Comparison of ENCODE assay signal across 9 cellular contexts in the genomic region with DNA sequence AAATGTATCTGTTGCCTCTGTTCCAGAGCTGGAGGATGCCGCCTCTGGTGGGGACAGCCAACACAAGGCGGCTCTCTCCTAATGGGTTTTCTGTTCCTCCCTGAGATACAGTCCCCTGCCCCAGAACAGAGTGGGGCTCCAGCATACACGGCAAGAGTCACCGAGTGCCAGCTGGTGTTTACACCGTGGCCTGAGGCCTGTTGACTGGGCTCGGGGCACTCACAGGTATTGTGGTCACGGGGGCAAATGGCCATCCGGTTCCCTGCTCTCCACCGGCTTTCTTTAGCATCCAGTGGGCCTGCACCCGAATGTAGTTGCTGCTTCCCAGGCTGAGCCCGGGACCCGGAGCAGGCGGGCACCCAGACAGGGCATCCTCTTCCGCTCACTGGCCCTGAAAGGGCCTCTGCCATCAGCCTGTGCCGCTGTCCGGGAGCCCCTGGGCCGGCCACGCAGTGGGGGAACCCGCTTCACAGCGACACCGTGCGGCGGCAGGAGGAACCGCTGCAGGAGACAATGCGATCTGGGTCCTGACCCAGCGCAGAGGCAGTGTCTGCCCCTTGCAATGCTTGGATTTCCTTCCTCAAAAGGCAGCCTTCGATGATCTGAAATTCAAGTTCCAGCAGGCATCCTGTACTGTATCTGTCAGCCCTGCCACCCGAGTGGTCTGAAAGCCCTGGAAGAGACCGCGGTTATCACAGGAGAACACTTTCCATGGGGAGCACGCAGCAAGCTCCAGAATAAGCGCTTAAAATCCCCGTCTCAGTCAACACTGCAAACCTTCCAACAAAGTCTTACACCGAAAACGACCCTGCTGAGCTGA. TPM values are rescaled to one million over a fixed set of nuclear protein-coding genes. Genes with fewer than 3 reads are reported as not detected.
DNase-seq lines count a peak whose midpoint lies in the region; ATAC-seq and TF ChIP-seq lines count a peak whose summit lies in the region.
"Had no signal": no experiment of that assay in that cellular context is flagged by ENCODE, and none has a peak within 500 bp of the region (broad histone marks: within the 10 kb centered on the region; RNA-seq: fewer than 3 reads in every experiment).

No MANE protein-coding gene starts in this region.

- H3K36me3 ChIP-seq in lower lobe of right lung: no peaks in the 10 kb centered on the region

- H3K9me3 ChIP-seq in lower lobe of right lung: no peaks in the 10 kb centered on the region

- TF ChIP-seq CTCF in chondrocyte (IDR thresholded peaks at IDR 0.05) (peak; percentile 92), lower lobe of right lung (IDR thresholded peaks at IDR 0.05) (peak; percentile 95)

- no peak overlapping the region for H3K27ac Mint-ChIP-seq in activated CD4-positive, alpha-beta T cell treated with anti-CD3 and anti-CD28 coated beads, Interleukin-2, amount 10 ng/mL, durations not matched to agents 24 days and 14 days
- H3K27ac Mint-ChIP-seq in chondrocyte (ENCODE audit: unreplicated experiment): no peak overlapping the region

- no peaks in the 10 kb centered on the region for H3K9me3 Mint-ChIP-seq in activated CD4-positive, alpha-beta T cell treated with anti-CD3 and anti-CD28 coated beads, Interleukin-2, amount 10 ng/mL, durations not matched to agents 24 days and 14 days
- H3K9me3 Mint-ChIP-seq in chondrocyte (ENCODE audit: low read depth): no peaks in the 10 kb centered on the region

- peak; percentile 47 for DNase-seq in EL
- peak; percentile 51 for DNase-seq in LoVo (ENCODE audit: low spot score)
- DNase-seq in activated CD4-positive, alpha-beta T cell treated with anti-CD3 and anti-CD28 coated beads, Interleukin-2, amount 10 ng/mL, durations not matched to agents 24 days and 14 days: peak; percentile 87
- DNase-seq in chondrocyte (ENCODE audit: low spot score): peak; percentile 75
- DNase-seq in lower lobe of right lung: peak; percentile 62
- DNase-seq in stimulated activated CD8-positive, alpha-beta memory T cell treated with anti-CD3 and anti-CD28 coated beads, Interleukin-15, amount 100 ng/mL, for 48 hours (ENCODE audit: low read depth in 2 of 2): peak; percentile 28 to 36

- ATAC-seq in lower lobe of right lung (peak; percentile 86 to 87), GM19455 (IDR thresholded peaks at IDR 0.05; ENCODE audit: unreplicated experiment) (no peak), HG03135 (IDR thresholded peaks at IDR 0.05; ENCODE audit: unreplicated experiment) (no peak)

- peaks cover 3% of the 10 kb centered on the region for H3K4me1 Mint-ChIP-seq in activated CD4-positive, alpha-beta T cell treated with anti-CD3 and anti-CD28 coated beads, Interleukin-2, amount 10 ng/mL, durations not matched to agents 24 days and 14 days
- no peaks in the 10 kb centered on the region for H3K4me1 Mint-ChIP-seq in chondrocyte (ENCODE audit: low read depth)

- H3K27me3 Mint-ChIP-seq in activated CD4-positive, alpha-beta T cell treated with anti-CD3 and anti-CD28 coated beads, Interleukin-2, amount 10 ng/mL, durations not matched to agents 24 days and 14 days: peaks cover 17% of the 10 kb centered on the region
- H3K27me3 Mint-ChIP-seq in chondrocyte (ENCODE audit: low read depth): peaks cover 66% of the 10 kb centered on the region

- no peaks in the 10 kb centered on the region for H3K36me3 Mint-ChIP-seq in activated CD4-positive, alpha-beta T cell treated with anti-CD3 and anti-CD28 coated beads, Interleukin-2, amount 10 ng/mL, durations not matched to agents 24 days and 14 days (ENCODE audit: low read depth)
- no peaks in the 10 kb centered on the region for H3K36me3 Mint-ChIP-seq in chondrocyte (ENCODE audit: low read depth)

- intact Hi-C loops in activated CD4-positive, alpha-beta T cell treated with anti-CD3 and anti-CD28 coated beads, Interleukin-2, amount 10 ng/mL, durations not matched to agents 24 days and 14 days (cut with micrococcal nuclease): no loop called here
- intact Hi-C loops in lower lobe of right lung (cut with DNase I): no loop called here

- H3K4me3 Mint-ChIP-seq in activated CD4-positive, alpha-beta T cell treated with anti-CD3 and anti-CD28 coated beads, Interleukin-2, amount 10 ng/mL, durations not matched to agents 24 days and 14 days: no peak overlapping the region
- no peak overlapping the region for H3K4me3 Mint-ChIP-seq in chondrocyte (ENCODE audit: unreplicated experiment)

- peaks cover 35% of the 10 kb centered on the region for H3K27me3 ChIP-seq in lower lobe of right lung (ENCODE audit: low read depth)

- no peak overlapping the region for H3K27ac ChIP-seq in lower lobe of right lung
- H3K27ac ChIP-seq: SK-N-MC had no signal

- H3K4me3 ChIP-seq in lower lobe of right lung: no peak overlapping the region
- H3K4me3 ChIP-seq: SK-N-MC had no signal

- H3K4me1 ChIP-seq in lower lobe of right lung: peaks cover 13% of the 10 kb centered on the region

RNA-seq across cellular contexts. Expression of gene KRTAP5-5, which starts 0.9 kb away (rescaled TPM):
- not detected in 2 replicates for total RNA-seq in activated CD4-positive, alpha-beta T cell treated with anti-CD3 and anti-CD28 coated beads, Interleukin-2, amount 10 ng/mL, durations not matched to agents 24 days and 14 days
- not detected in 3 replicates for total RNA-seq in chondrocyte
- not detected for total RNA-seq in lower lobe of right lung

RNA-seq across cellular contexts. Expression of gene KRTAP5-4, which starts 6.8 kb away (rescaled TPM):
- total RNA-seq in activated CD4-positive, alpha-beta T cell treated with anti-CD3 and anti-CD28 coated beads, Interleukin-2, amount 10 ng/mL, durations not matched to agents 24 days and 14 days: not detected in 2 replicates
- total RNA-seq in chondrocyte (not detected in 3 replicates), lower lobe of right lung (not detected)

RNA-seq across cellular contexts. Expression of gene KRTAP5-3, which starts 20.5 kb away (rescaled TPM):
- total RNA-seq in activated CD4-positive, alpha-beta T cell treated with anti-CD3 and anti-CD28 coated beads, Interleukin-2, amount 10 ng/mL, durations not matched to agents 24 days and 14 days: not detected in 2 replicates
- total RNA-seq in chondrocyte: not detected in 3 replicates
- not detected for total RNA-seq in lower lobe of right lung

RNA-seq across cellular contexts. Expression of gene KRTAP5-2, which starts 30.6 kb away (rescaled TPM):
- total RNA-seq in activated CD4-positive, alpha-beta T cell treated with anti-CD3 and anti-CD28 coated beads, Interleukin-2, amount 10 ng/mL, durations not matched to agents 24 days and 14 days: not detected in 2 replicates
- total RNA-seq in chondrocyte (not detected in 3 replicates), lower lobe of right lung (not detected)

RNA-seq across cellular contexts. Expression of gene KRTAP5-1, which starts 43.6 kb away (rescaled TPM):
- not detected in 2 replicates for total RNA-seq in activated CD4-positive, alpha-beta T cell treated with anti-CD3 and anti-CD28 coated beads, Interleukin-2, amount 10 ng/mL, durations not matched to agents 24 days and 14 days
- total RNA-seq in chondrocyte (not detected in 3 replicates), lower lobe of right lung (not detected)

Comparison
In these comparisons a context has a peak if more than half of its experiments do, and no peak if none do; other contexts are left out.
1. DNase-seq: peak in every context shown above with its lines; median percentile 87 in activated CD4-positive, alpha-beta T cell treated with anti-CD3 and anti-CD28 coated beads, Interleukin-2, amount 10 ng/mL, durations not matched to agents 24 days and 14 days; 75 in chondrocyte; 62 in lower lobe of right lung; 51 in LoVo; 47 in EL; 32 in stimulated activated CD8-positive, alpha-beta memory T cell treated with anti-CD3 and anti-CD28 coated beads, Interleukin-15, amount 100 ng/mL, for 48 hours.
2. ATAC-seq: peak in lower lobe of right lung (2 of 2); none in GM19455 (single experiment) and HG03135 (single experiment).